Comparison of ENCODE assay signal across 8 cellular contexts in the genomic region with DNA sequence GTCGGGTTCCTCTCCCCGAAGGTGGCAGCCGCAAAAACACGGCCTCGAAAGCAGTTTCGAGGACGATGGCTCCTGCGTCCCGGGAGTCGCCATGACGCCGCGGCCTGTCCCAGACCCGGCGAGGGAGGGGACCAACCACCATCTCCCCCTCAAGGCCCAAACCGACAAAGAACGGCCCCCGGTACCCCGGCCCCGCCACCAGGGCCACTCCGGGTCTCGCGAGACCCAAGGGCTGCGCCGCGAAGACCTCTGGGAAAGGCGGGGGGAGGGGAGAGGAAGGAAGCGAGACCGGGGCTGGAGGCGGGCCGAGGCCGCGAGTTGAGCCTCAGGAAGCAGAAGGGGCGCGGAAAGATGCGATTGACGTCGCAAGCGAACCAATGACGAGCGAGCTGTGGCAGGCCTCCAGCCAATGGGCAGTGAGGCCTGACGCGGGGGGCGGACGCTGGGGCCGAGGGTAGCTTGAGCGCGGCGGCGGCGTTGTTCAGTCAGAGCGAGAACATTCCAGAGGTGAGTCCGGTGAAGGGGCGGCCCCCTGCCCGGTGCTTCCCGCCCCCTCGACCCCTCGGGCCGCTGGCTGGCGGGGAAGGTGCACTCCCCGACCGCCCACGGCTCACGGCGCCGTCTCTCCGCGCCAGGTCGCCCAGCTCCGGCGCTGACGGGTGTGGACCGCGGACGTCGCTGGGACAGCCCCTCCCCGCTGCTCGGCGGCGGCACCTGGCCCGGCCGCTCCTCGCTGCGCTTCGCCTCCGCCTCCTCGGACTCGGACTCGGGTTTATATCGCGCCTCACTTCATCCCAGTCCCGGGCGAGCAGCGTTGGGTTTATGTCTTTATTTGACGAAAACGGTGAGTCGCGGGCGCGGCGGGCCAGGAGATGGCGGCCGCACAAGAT. TPM values are rescaled to one million over a fixed set of nuclear protein-coding genes. Genes with fewer than 3 reads are reported as not detected.
DNase-seq lines count a peak whose midpoint lies in the region; ATAC-seq and TF ChIP-seq lines count a peak whose summit lies in the region.

TSS of gene EIF5 (plus strand) at position 484 of the 890 bp plus-strand sequence. CDS start 1,624 bp downstream, outside the sequence.

- H3K27ac Mint-ChIP-seq in activated naive CD8-positive, alpha-beta T cell, result peak within 1 kb of the TSS; percentile 95

- no peak for TF ChIP-seq CTCF in osteoblast (IDR thresholded peaks at IDR 0.05; ENCODE audit: extremely low read depth, low read depth, low read length)
- peak; percentile 53 for TF ChIP-seq CTCF in thoracic aorta (IDR thresholded peaks at IDR 0.05)

- no peaks in the 10 kb centered on the region for H3K9me3 ChIP-seq in osteoblast (ENCODE audit: low read depth, low read length)
- no peaks in the 10 kb centered on the region for H3K9me3 ChIP-seq in thoracic aorta

- H3K36me3 ChIP-seq in osteoblast (ENCODE audit: insufficient read depth, low read length), result peaks cover 38% of the 10 kb centered on the region
- H3K36me3 ChIP-seq in thoracic aorta, result peaks cover 34% of the 10 kb centered on the region

- H3K4me3 ChIP-seq in osteoblast (ENCODE audit: insufficient read depth, low read length), result peak within 1 kb of the TSS; percentile 99
- peak within 1 kb of the TSS; percentile 98 for H3K4me3 ChIP-seq in thoracic aorta

- H3K27me3 Mint-ChIP-seq in activated naive CD8-positive, alpha-beta T cell, result no peaks in the 10 kb centered on the region

- H3K27ac ChIP-seq in osteoblast (ENCODE audit: low read depth, low read length) (peak within 1 kb of the TSS; percentile 99), thoracic aorta (peak within 1 kb of the TSS; percentile 99 to 100)

- peaks cover 17% of the 10 kb centered on the region for H3K36me3 Mint-ChIP-seq in activated naive CD8-positive, alpha-beta T cell

- H3K9me3 Mint-ChIP-seq in activated naive CD8-positive, alpha-beta T cell (ENCODE audit: low read depth), result no peaks in the 10 kb centered on the region

- peaks cover 52% of the 10 kb centered on the region for H3K4me1 Mint-ChIP-seq in activated naive CD8-positive, alpha-beta T cell (ENCODE audit: low read depth)

- peak; percentile 86 for ATAC-seq in HG02623 (IDR thresholded peaks at IDR 0.05; ENCODE audit: unreplicated experiment)
- peak; percentile 97 for ATAC-seq in thoracic aorta (ENCODE audit: insufficient number of reproducible peaks, low FRiP score, low read depth)

- peak; percentile 96 for TF ChIP-seq POLR2A in GM10847 (IDR thresholded peaks at IDR 0.05; ENCODE audit: extremely low read depth, insufficient read length)

- DNase-seq in NCI-H1105 (lab: John Stamatoyannopoulos, UW) (peak; percentile 98), SKM-1 treated with dmso at 0.1 percent for 144 hours (lab: John Stamatoyannopoulos, UW; ENCODE audit: unreplicated experiment) (peak; percentile 77), glomerular visceral epithelial cell (ENCODE audit: extremely low spot score) (peak; percentile 99), osteoblast (ENCODE audit: insufficient read length, low spot score, missing footprints) (peak; percentile 99), thoracic aorta (ENCODE audit: low spot score) (peak; percentile 94)

- H3K4me1 ChIP-seq in osteoblast (ENCODE audit: insufficient read depth, low read length), result peaks cover 22% of the 10 kb centered on the region
- peaks cover 12 to 34% of the 10 kb centered on the region in 2 donors for H3K4me1 ChIP-seq in thoracic aorta (ENCODE audit: control insufficient read depth in 1 of 2, low read depth in 2 of 2)

- peak within 1 kb of the TSS; percentile 96 for H3K4me3 Mint-ChIP-seq in activated naive CD8-positive, alpha-beta T cell

- H3K79me2 ChIP-seq in osteoblast (ENCODE audit: insufficient read depth, low read length), result peaks cover 57% of the 10 kb centered on the region

- H3K27me3 ChIP-seq in osteoblast (ENCODE audit: insufficient read depth, low read length) (no peaks in the 10 kb centered on the region), thoracic aorta (replicated peaks; ENCODE audit: insufficient read depth) (no peaks in the 10 kb centered on the region)

- H2AFZ ChIP-seq in osteoblast (ENCODE audit: low read length), result peak within 1 kb of the TSS; percentile 97

- peaks cover 42% of the 10 kb centered on the region for H4K20me1 ChIP-seq in osteoblast (ENCODE audit: insufficient read depth, low read length)

- peak within 1 kb of the TSS; percentile 98 for H3K4me2 ChIP-seq in osteoblast (ENCODE audit: insufficient read depth, low read length)

RNA-seq across cellular contexts. Expression of gene EIF5, which starts in this region (rescaled TPM):
- total RNA-seq in osteoblast (197 and 221 TPM in 2 replicates), thoracic aorta (100 to 1,000 TPM in 1 of 2 donors, 10 to 100 TPM in 1; 89.2 to 373 TPM)

Comparison
In these comparisons a context has a peak if more than half of its experiments do, and no peak if none do; other contexts are left out.
1. Peak in every context shown above with its lines: DNase-seq, ATAC-seq, H3K4me3 ChIP-seq and H3K27ac ChIP-seq.